In genomic region chr20:47241345-47241781, GRCh38 we compare ENCODE assay signal across 13 cellular contexts.
A peak's percentile ranks its signal among the peaks of the same experiment; 100 is the strongest.
DNase-seq lines count a peak whose midpoint lies in the region; ATAC-seq and TF ChIP-seq lines count a peak whose summit lies in the region.
"Had no signal": no experiment of that assay in that cellular context is flagged by ENCODE, and none has a peak within 500 bp of the region (broad histone marks: within the 10 kb centered on the region; RNA-seq: fewer than 3 reads in every experiment).

No MANE protein-coding gene starts in this region.

- H3K27me3 ChIP-seq in upper lobe of right lung = no peaks in the 10 kb centered on the region
- H3K27me3 ChIP-seq: SJCRH30 had no signal

- no peaks in the 10 kb centered on the region for H3K9me3 Mint-ChIP-seq in HFFc6

- no peak for TF ChIP-seq CTCF in HFFc6 (IDR thresholded peaks at IDR 0.05)
- no peak for TF ChIP-seq CTCF in upper lobe of right lung (IDR thresholded peaks at IDR 0.05)

- H3K36me3 Mint-ChIP-seq in HFFc6 (ENCODE audit: low read depth) = peaks cover 38% of the 10 kb centered on the region

- H3K27ac Mint-ChIP-seq in HFFc6 = peak overlapping the region; percentile 54; the same call in 1 of the 2 replicates

- no peaks in the 10 kb centered on the region for H3K9me3 ChIP-seq in upper lobe of right lung
- H3K9me3 ChIP-seq: SJCRH30 had no signal

- peaks cover 64% of the 10 kb centered on the region for H3K36me3 ChIP-seq in upper lobe of right lung

- no peak overlapping the region for H3K4me3 ChIP-seq in upper lobe of right lung
- H3K4me3 ChIP-seq: coronary artery, SJCRH30, smooth muscle cell had no signal

- H3K4me1 ChIP-seq in upper lobe of right lung = peaks cover 8% of the 10 kb centered on the region
- H3K4me1 ChIP-seq: SJCRH30 had no signal

- DNase-seq in HFFc6 (no peak), amniotic epithelial cell (ENCODE audit: low read depth) (peak; percentile 73), iris pigment epithelial cell (ENCODE audit: low read depth) (peak; percentile 44), upper lobe of right lung (no peak), DMS53 (lab: John Stamatoyannopoulos, UW) (no peak), COR-L47 (lab: John Stamatoyannopoulos, UW) (no peak)
- DNase-seq in activated naive CD4-positive, alpha-beta T cell treated with Interleukin-2 at 50 U/mL for 16 hours = no peak
- DNase-seq: activated CD4-positive, alpha-beta T cell treated with anti-CD3 and anti-CD28 coated beads for 48 hours; activated effector memory CD4-positive, alpha-beta T cell treated with Interleukin-2 at 50 U/mL for 16 hours; NCI-H226; SJCRH30 had no signal

- no peak overlapping the region; the same call in 1 of the 2 replicates for H3K4me3 Mint-ChIP-seq in HFFc6

- peaks cover 7% of the 10 kb centered on the region; the same call in 1 of the 2 replicates for H3K4me1 Mint-ChIP-seq in HFFc6 (ENCODE audit: low read depth)

- peak; percentile 38 for ATAC-seq in upper lobe of right lung

- H3K27ac ChIP-seq in upper lobe of right lung = no peak overlapping the region
- H3K27ac ChIP-seq: coronary artery, SJCRH30 had no signal

- intact Hi-C loops in upper lobe of right lung (cut with DNase I) = no loop called here

- H3K27me3 Mint-ChIP-seq in HFFc6 (ENCODE audit: insufficient read depth) = no peaks in the 10 kb centered on the region

Comparison
In these comparisons a context has a peak if more than half of its experiments do, and no peak if none do; other contexts are left out.
1. DNase-seq: peak in amniotic epithelial cell (single experiment) and iris pigment epithelial cell (single experiment); none in HFFc6 (single experiment), upper lobe of right lung (single experiment), DMS53 (single experiment), activated naive CD4-positive, alpha-beta T cell treated with Interleukin-2 at 50 U/mL for 16 hours (single experiment) and COR-L47 (single experiment).